ENCODE assay signal across 19 cellular contexts in genomic region chr7:134907639-134908038, GRCh38.
DNase-seq lines count a peak whose midpoint lies in the region; ATAC-seq and TF ChIP-seq lines count a peak whose summit lies in the region.
"Had no signal": no experiment of that assay in that cellular context is flagged by ENCODE, and none has a peak within 500 bp of the region (broad histone marks: within the 10 kb centered on the region; RNA-seq: fewer than 3 reads in every experiment).

No MANE protein-coding gene starts in this region.

- peaks cover 9% of the 10 kb centered on the region for H3K4me1 Mint-ChIP-seq in activated CD4-positive, alpha-beta T cell treated with anti-CD3 and anti-CD28 coated beads, Interleukin-2, amount 10 ng/mL, durations not matched to agents 24 days and 14 days
- H3K4me1 Mint-ChIP-seq in type B pancreatic cell (ENCODE audit: unreplicated experiment) = peaks cover 38% of the 10 kb centered on the region

- no peak overlapping the region for H3K9ac ChIP-seq in fibroblast of lung (ENCODE audit: insufficient read depth, low read length)

- H3K4me3 ChIP-seq in fibroblast of lung (replicated peaks in 1 of 4; ENCODE audit: control extremely low read depth in 1 of 4, insufficient read depth in 1 of 4, low read depth in 3 of 4, low read length in 4 of 4) (no peak overlapping the region), muscle layer of duodenum (ENCODE audit: low read depth in 1 of 2, low read length in 2 of 2) (no peak overlapping the region)
- H3K4me3 ChIP-seq: tibial nerve had no signal

- no peak overlapping the region for H3K4me3 Mint-ChIP-seq in activated CD4-positive, alpha-beta T cell treated with anti-CD3 and anti-CD28 coated beads, Interleukin-2, amount 10 ng/mL, durations not matched to agents 24 days and 14 days
- peak overlapping the region; percentile 32 for H3K4me3 Mint-ChIP-seq in type B pancreatic cell
- H3K4me3 Mint-ChIP-seq: CD14-positive monocyte, nephron progenitor cell had no signal

- intact Hi-C loops in activated CD4-positive, alpha-beta T cell treated with anti-CD3 and anti-CD28 coated beads, Interleukin-2, amount 10 ng/mL, durations not matched to agents 24 days and 14 days (cut with micrococcal nuclease) = loop anchor here (1.0 to 5.0 kb wide), 2 partner anchors 12 to 40 kb away; no protein-coding TSS in a partner anchor

- H3K36me3 ChIP-seq in fibroblast of lung (ENCODE audit: control insufficient read depth, insufficient read depth, low read length) (peaks cover 2% of the 10 kb centered on the region), muscle layer of duodenum (ENCODE audit: control insufficient read depth in 1 of 2, insufficient read depth in 2 of 2, low read length in 2 of 2) (peaks cover 0 to 3% of the 10 kb centered on the region in 2 donors)
- H3K36me3 ChIP-seq: tibial nerve had no signal

- TF ChIP-seq CTCF in fibroblast of lung (conservative IDR thresholded peaks at IDR 0.05 in 1 of 2, IDR thresholded peaks at IDR 0.05 in 1 of 2; ENCODE audit: low read depth in 1 of 2, low read length in 2 of 2) = no peak
- no peak for TF ChIP-seq CTCF in type B pancreatic cell (conservative IDR thresholded peaks at IDR 0.05)

- H3K27me3 ChIP-seq in fibroblast of lung (ENCODE audit: control insufficient read depth, insufficient read depth, low read length) = no peaks in the 10 kb centered on the region
- no peaks in the 10 kb centered on the region for H3K27me3 ChIP-seq in muscle layer of duodenum (ENCODE audit: low read depth, low read length)
- H3K27me3 ChIP-seq: tibial nerve had no signal

- H3K27ac Mint-ChIP-seq in activated CD4-positive, alpha-beta T cell treated with anti-CD3 and anti-CD28 coated beads, Interleukin-2, amount 10 ng/mL, durations not matched to agents 24 days and 14 days = peak overlapping the region; percentile 35
- peak overlapping the region; percentile 89 for H3K27ac Mint-ChIP-seq in type B pancreatic cell
- H3K27ac Mint-ChIP-seq: CD14-positive monocyte had no signal

- no peaks in the 10 kb centered on the region for H3K9me3 ChIP-seq in fibroblast of lung (ENCODE audit: control insufficient read depth, insufficient read depth, low read depth, low read length)
- H3K9me3 ChIP-seq in muscle layer of duodenum (ENCODE audit: control insufficient read depth in 1 of 2, low read length in 2 of 2) = no peaks in the 10 kb centered on the region
- H3K9me3 ChIP-seq: tibial nerve had no signal

- H3K36me3 Mint-ChIP-seq in activated CD4-positive, alpha-beta T cell treated with anti-CD3 and anti-CD28 coated beads, Interleukin-2, amount 10 ng/mL, durations not matched to agents 24 days and 14 days (ENCODE audit: low read depth) = no peaks in the 10 kb centered on the region
- H3K36me3 Mint-ChIP-seq in type B pancreatic cell = peaks cover 39% of the 10 kb centered on the region
- H3K36me3 Mint-ChIP-seq: CD14-positive monocyte had no signal

- H3K4me1 ChIP-seq in fibroblast of lung (ENCODE audit: control insufficient read depth, extremely low read depth, insufficient read depth, low read length) (peaks cover 2% of the 10 kb centered on the region), muscle layer of duodenum (ENCODE audit: control insufficient read depth in 1 of 2, insufficient read depth in 2 of 2, low read length in 2 of 2) (peaks cover 0 to 29% of the 10 kb centered on the region in 2 donors)

- H3K79me2 ChIP-seq in fibroblast of lung (ENCODE audit: control insufficient read depth, insufficient read depth, low read length) = peaks cover 54% of the 10 kb centered on the region

- H4K20me1 ChIP-seq in fibroblast of lung (ENCODE audit: control insufficient read depth, extremely low read depth, insufficient read depth, low read length) = no peaks in the 10 kb centered on the region

- no peak for ATAC-seq in HG03442 (IDR thresholded peaks at IDR 0.05; ENCODE audit: unreplicated experiment)

- H3K27me3 Mint-ChIP-seq in activated CD4-positive, alpha-beta T cell treated with anti-CD3 and anti-CD28 coated beads, Interleukin-2, amount 10 ng/mL, durations not matched to agents 24 days and 14 days = no peaks in the 10 kb centered on the region
- H3K27me3 Mint-ChIP-seq in type B pancreatic cell = no peaks in the 10 kb centered on the region

- H3K9me3 Mint-ChIP-seq in activated CD4-positive, alpha-beta T cell treated with anti-CD3 and anti-CD28 coated beads, Interleukin-2, amount 10 ng/mL, durations not matched to agents 24 days and 14 days = peaks cover 7% of the 10 kb centered on the region
- peaks cover 5% of the 10 kb centered on the region for H3K9me3 Mint-ChIP-seq in type B pancreatic cell
- H3K9me3 Mint-ChIP-seq: CD14-positive monocyte, nephron progenitor cell had no signal

- H3K27ac ChIP-seq in fibroblast of lung (ENCODE audit: insufficient read depth, low read length) (peak overlapping the region; percentile 31), muscle layer of duodenum (ENCODE audit: low read length) (peak overlapping the region; percentile 84)

- DNase-seq in activated CD4-positive, alpha-beta T cell treated with anti-CD3 and anti-CD28 coated beads, Interleukin-2, amount 10 ng/mL, durations not matched to agents 24 days and 14 days = no peak
- DNase-seq in activated CD4-positive, alpha-beta T cell treated with anti-CD3 and anti-CD28 coated beads for 48 hours = no peak
- DNase-seq in fibroblast of lung (ENCODE audit: low read depth in 2 of 2) (peak in 1 of 2 donors; percentile 85), type B pancreatic cell (ENCODE audit: extremely low spot score, unreplicated experiment) (no peak), iPS-NIHi7 (ENCODE audit: extremely low spot score) (no peak), DMS153 treated with DMSO at 0.1 percent for 48 hours (lab: John Stamatoyannopoulos, UW; ENCODE audit: unreplicated experiment) (no peak)
- DNase-seq: 8988T; cortex of kidney; Kasumi-1; NCI-H1436; NCI-H226; nephron progenitor cell; NK-92 treated with Interleukin-12 subunit alpha and Interleukin-12 subunit beta, amount 100 ng/mL, for 24 hours; SHP77; stimulated activated CD4-positive, alpha-beta T cell treated with anti-CD3 and anti-CD28 coated beads, Interleukin-4, amount 100 ng/mL, for 4 hours had no signal

- no peak overlapping the region for H2AFZ ChIP-seq in fibroblast of lung (ENCODE audit: low read length)

- H3K4me2 ChIP-seq in fibroblast of lung (ENCODE audit: extremely low read depth, insufficient read depth, low read length) = no peak overlapping the region
